In the genomic region with DNA sequence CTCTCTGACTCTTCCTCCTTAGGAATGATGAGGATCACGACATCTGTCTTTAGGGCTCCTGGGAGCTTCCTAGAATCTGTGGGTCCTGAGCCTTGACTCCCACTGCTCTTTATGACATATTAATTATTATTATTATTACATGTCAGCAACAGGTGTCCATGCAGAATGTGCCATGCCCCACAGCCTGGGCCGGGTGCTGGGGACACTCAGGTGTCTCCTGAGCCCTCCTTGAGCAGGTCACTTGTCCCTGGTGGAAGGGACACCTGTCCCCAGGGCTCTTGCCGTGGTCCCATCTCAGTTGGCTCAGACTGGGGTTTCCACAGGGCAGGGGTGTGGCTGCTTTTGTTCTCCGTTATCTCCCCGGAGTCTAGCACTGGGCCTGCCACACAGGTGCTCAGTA, we compare ENCODE assay signal across 15 cellular contexts. TPM values are rescaled to one million over a fixed set of nuclear protein-coding genes. Genes with fewer than 3 reads are reported as not detected.
A peak's percentile ranks its signal among the peaks of the same experiment; 100 is the strongest.
DNase-seq lines count a peak whose midpoint lies in the region; ATAC-seq and TF ChIP-seq lines count a peak whose summit lies in the region.
"Had no signal": no experiment of that assay in that cellular context is flagged by ENCODE, and none has a peak within 500 bp of the region (broad histone marks: within the 10 kb centered on the region; RNA-seq: fewer than 3 reads in every experiment).

No MANE protein-coding gene starts in this region.

- peak overlapping the region; percentile 60 for H3K4me3 Mint-ChIP-seq in neural progenitor cell
- H3K4me3 Mint-ChIP-seq: CD4-positive, CD25-positive, alpha-beta regulatory T cell; CD8-positive, alpha-beta T cell had no signal

- H3F3A ChIP-seq in GM23248 (ENCODE audit: insufficient read depth), result peaks cover 29% of the 10 kb centered on the region
- no peaks in the 10 kb centered on the region for H3F3A ChIP-seq in neural progenitor cell (ENCODE audit: low read depth)

- peaks cover 30% of the 10 kb centered on the region for H3K4me1 ChIP-seq in GM23248 (ENCODE audit: insufficient read depth)
- no peaks in the 10 kb centered on the region for H3K4me1 ChIP-seq in HEK293 (ENCODE audit: control insufficient read depth, insufficient read depth, low read length)
- H3K4me1 ChIP-seq in neural progenitor cell, result peaks cover under 1% of the 10 kb centered on the region
- peaks cover 25 to 43% of the 10 kb centered on the region in 2 donors for H3K4me1 ChIP-seq in thoracic aorta (ENCODE audit: control insufficient read depth in 1 of 2, low read depth in 2 of 2)
- no peaks in the 10 kb centered on the region for H3K4me1 ChIP-seq in BE2C
- H3K4me1 ChIP-seq: Caco-2 had no signal

- CTCF ChIA-PET in HEK293 (lab: Yijun Ruan, JAX), result interaction anchor here (0.6 to 1.4 kb wide), 5 partner anchors 9 to 75 kb away, joined by 3 to 4 read pairs (median 4); no protein-coding TSS in a partner anchor

- WGBS in GM23248 (ENCODE audit: low coverage in 1 of 2, low lambda C conversion rate in 2 of 2, missing lambda C conversion rate in 2 of 2), 2 experiments, result 89% methylated on average over 5 of the region's 5 CpGs

- no peaks in the 10 kb centered on the region for H3K36me3 Mint-ChIP-seq in neural progenitor cell
- H3K36me3 Mint-ChIP-seq: CD4-positive, CD25-positive, alpha-beta regulatory T cell; CD8-positive, alpha-beta T cell had no signal

- no peak for TF ChIP-seq CTCF in HEK293 (tag by site-specific recombination; IDR thresholded peaks at IDR 0.05)
- TF ChIP-seq CTCF in neural progenitor cell (IDR thresholded peaks at IDR 0.05), result no peak
- no peak for TF ChIP-seq CTCF in thoracic aorta (IDR thresholded peaks at IDR 0.05)
- TF ChIP-seq CTCF in BE2C (IDR thresholded peaks at IDR 0.05; ENCODE audit: low read depth, low read length), result no peak

- H3K27ac Mint-ChIP-seq in neural progenitor cell, result peak overlapping the region; percentile 66
- H3K27ac Mint-ChIP-seq: CD4-positive, CD25-positive, alpha-beta regulatory T cell; CD8-positive, alpha-beta T cell had no signal

- POLR2A ChIA-PET in HEK293 (lab: Yijun Ruan, JAX), result no interaction called here

- H3K4me2 ChIP-seq in GM23248 (ENCODE audit: unreplicated experiment), result no peak overlapping the region
- H3K4me2 ChIP-seq in neural progenitor cell, result no peak overlapping the region
- H3K4me2 ChIP-seq: BLaER1 had no signal

- H3K36me3 ChIP-seq in GM23248 (ENCODE audit: low read depth) (peaks cover 12% of the 10 kb centered on the region; the same call in 1 of the 2 replicates), HEK293 (ENCODE audit: control insufficient read depth in 2 of 2, insufficient read depth in 1 of 2, low read length in 2 of 2) (no peaks in the 10 kb centered on the region), neural progenitor cell (no peaks in the 10 kb centered on the region), thoracic aorta (peaks cover 13% of the 10 kb centered on the region), BE2C (no peaks in the 10 kb centered on the region)
- H3K36me3 ChIP-seq: BLaER1 had no signal

- peaks cover 77% of the 10 kb centered on the region for H3K79me2 ChIP-seq in GM23248 (ENCODE audit: insufficient read depth)
- no peaks in the 10 kb centered on the region for H3K79me2 ChIP-seq in neural progenitor cell (ENCODE audit: low read depth)

- no peak overlapping the region for H3K9ac ChIP-seq in GM23248
- no peak overlapping the region for H3K9ac ChIP-seq in neural progenitor cell
- H3K9ac ChIP-seq: BLaER1 had no signal

- H4K20me1 ChIP-seq in GM23248 (ENCODE audit: insufficient read depth), result no peaks in the 10 kb centered on the region
- no peaks in the 10 kb centered on the region for H4K20me1 ChIP-seq in neural progenitor cell (ENCODE audit: low read depth)
- H4K20me1 ChIP-seq: BLaER1 had no signal

- H3K9me3 Mint-ChIP-seq in neural progenitor cell, result no peaks in the 10 kb centered on the region
- H3K9me3 Mint-ChIP-seq: CD4-positive, CD25-positive, alpha-beta regulatory T cell; CD8-positive, alpha-beta T cell had no signal

- no peaks in the 10 kb centered on the region for H3K4me1 Mint-ChIP-seq in neural progenitor cell
- H3K4me1 Mint-ChIP-seq: CD4-positive, CD25-positive, alpha-beta regulatory T cell had no signal

- H3K27me3 ChIP-seq in GM23248 (replicated peaks; ENCODE audit: insufficient read depth) (no peaks in the 10 kb centered on the region), neural progenitor cell (no peaks in the 10 kb centered on the region), thoracic aorta (replicated peaks; ENCODE audit: insufficient read depth) (no peaks in the 10 kb centered on the region), BE2C (no peaks in the 10 kb centered on the region)

- H2AFZ ChIP-seq in GM23248, result no peak overlapping the region
- no peak overlapping the region for H2AFZ ChIP-seq in neural progenitor cell (replicated peaks)

- in situ Hi-C loops in GM23248 (cut with MboI), result no loop called here

- ATAC-seq in thoracic aorta (ENCODE audit: insufficient number of reproducible peaks, low FRiP score, low read depth) (no peak), HG03039 (IDR thresholded peaks at IDR 0.05; ENCODE audit: unreplicated experiment) (no peak)
- ATAC-seq: CD8-positive, alpha-beta T cell had no signal

- H3K9me3 ChIP-seq in GM23248 (ENCODE audit: low read depth) (no peaks in the 10 kb centered on the region), HEK293 (ENCODE audit: control insufficient read depth, insufficient read depth, low read depth, low read length) (no peaks in the 10 kb centered on the region), neural progenitor cell (ENCODE audit: low read depth) (no peaks in the 10 kb centered on the region), thoracic aorta (no peaks in the 10 kb centered on the region), BE2C (no peaks in the 10 kb centered on the region)
- H3K9me3 ChIP-seq: BLaER1, Caco-2 had no signal

- H3K9me2 ChIP-seq in GM23248 (ENCODE audit: insufficient read depth), result no peaks in the 10 kb centered on the region

- H3K27ac ChIP-seq in GM23248 (0 out of 2 replicates have a peak overlapping the region, but pooled peaks have one; percentile 10), HEK293 (ENCODE audit: extremely low read depth, low read depth, low read length) (no peak overlapping the region), neural progenitor cell (no peak overlapping the region), thoracic aorta (peak overlapping the region; percentile 20 to 57)
- H3K27ac ChIP-seq: BLaER1, C4-2B had no signal

- H3K4me3 ChIP-seq in GM23248, result no peak overlapping the region
- no peak overlapping the region for H3K4me3 ChIP-seq in HEK293 (ENCODE audit: low read depth, low read length)
- no peak overlapping the region for H3K4me3 ChIP-seq in neural progenitor cell
- H3K4me3 ChIP-seq in thoracic aorta, result no peak overlapping the region
- H3K4me3 ChIP-seq in BE2C (ENCODE audit: low read depth, low read length), result no peak overlapping the region
- H3K4me3 ChIP-seq: BLaER1 had no signal

- DNase-seq in GM23248, result no peak
- no peak for DNase-seq in neural progenitor cell (ENCODE audit: low spot score)
- DNase-seq in thoracic aorta (ENCODE audit: low spot score), result no peak
- no peak for DNase-seq in BE2C
- DNase-seq: Caco-2; CD4-positive, CD25-positive, alpha-beta regulatory T cell; CD8-positive, alpha-beta T cell; DMS153; DND-41; HCEC 1CT had no signal

- H3K27me3 Mint-ChIP-seq in neural progenitor cell (ENCODE audit: insufficient read depth, low read depth), result peaks cover 2% of the 10 kb centered on the region

TF ChIP-seq in HEK293, 187 proteins besides CTCF, POLR2A, EP300 and RAD21:
- TF ChIP-seq RBAK (tag by site-specific recombination; IDR thresholded peaks at IDR 0.05) (no peak), SCRT2 (tag by site-specific recombination; IDR thresholded peaks at IDR 0.05) (peak; percentile 89), SCRT1 (tag by site-specific recombination; IDR thresholded peaks at IDR 0.05; ENCODE audit: borderline replicate concordance) (peak; percentile 53; the same call in 1 of the 2 replicates), ZFP3 (tag by site-specific recombination; IDR thresholded peaks at IDR 0.05; ENCODE audit: low read depth) (no peak), ZNF707 (tag by site-specific recombination; IDR thresholded peaks at IDR 0.05) (no peak), ZNF510 (tag by site-specific recombination; IDR thresholded peaks at IDR 0.05; ENCODE audit: insufficient replicate concordance) (no peak), REPIN1 (tag by site-specific recombination; IDR thresholded peaks at IDR 0.05; ENCODE audit: low read depth) (no peak), ZNF626 (tag by site-specific recombination; IDR thresholded peaks at IDR 0.05) (no peak)
- TF ChIP-seq, protein P1, sequence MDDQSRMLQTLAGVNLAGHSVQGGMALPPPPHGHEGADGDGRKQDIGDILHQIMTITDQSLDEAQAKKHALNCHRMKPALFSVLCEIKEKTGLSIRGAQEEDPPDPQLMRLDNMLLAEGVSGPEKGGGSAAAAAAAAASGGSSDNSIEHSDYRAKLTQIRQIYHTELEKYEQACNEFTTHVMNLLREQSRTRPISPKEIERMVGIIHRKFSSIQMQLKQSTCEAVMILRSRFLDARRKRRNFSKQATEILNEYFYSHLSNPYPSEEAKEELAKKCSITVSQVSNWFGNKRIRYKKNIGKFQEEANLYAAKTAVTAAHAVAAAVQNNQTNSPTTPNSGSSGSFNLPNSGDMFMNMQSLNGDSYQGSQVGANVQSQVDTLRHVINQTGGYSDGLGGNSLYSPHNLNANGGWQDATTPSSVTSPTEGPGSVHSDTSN (CRISPR knock-in tag; IDR thresholded peaks at IDR 0.05), result no peak

RNA-seq across cellular contexts. Expression of a gene that starts 34.2 kb away (rescaled TPM):
- 8.3 and 12.6 TPM in 2 replicates for total RNA-seq in GM23248 (2014; rRNA removed; shearing (Covaris generic))
- polyA plus RNA-seq in GM23248 (2016; fragmentation: Nextera tagmentation; extraction: Ambion mirVana), result 22.0 and 22.4 TPM in 2 replicates
- total RNA-seq in neural progenitor cell (ENCODE audit: low replicate concordance), result 2.3 and 2.9 TPM in 2 replicates
- 1 to 10 TPM; 1.7 to 2.2 TPM for total RNA-seq in thoracic aorta
- polyA plus RNA-seq in BE2C (2012; ENCODE audit: insufficient read depth, insufficient read length, low read depth), result 1.4 TPM
- total RNA-seq: CD4-positive, CD25-positive, alpha-beta regulatory T cell had no signal

RNA-seq across cellular contexts. Expression of a gene that starts 53.2 kb away (rescaled TPM):
- 145 and 169 TPM in 2 replicates for total RNA-seq in GM23248 (2014; rRNA removed; shearing (Covaris generic))
- polyA plus RNA-seq in GM23248 (2016; fragmentation: Nextera tagmentation; extraction: Ambion mirVana), result 137 and 141 TPM in 2 replicates
- total RNA-seq in neural progenitor cell (ENCODE audit: low replicate concordance) (1.5 and 5.2 TPM in 2 replicates), thoracic aorta (10 to 100 TPM; 42.0 to 66.1 TPM)
- polyA plus RNA-seq in BE2C (2012; ENCODE audit: insufficient read depth, insufficient read length, low read depth), result not detected
- total RNA-seq: A172; Caco-2; CD4-positive, CD25-positive, alpha-beta regulatory T cell; CD8-positive, alpha-beta T cell had no signal
- polyA plus RNA-seq: CD4-positive, CD25-positive, alpha-beta regulatory T cell had no signal

Comparison
In these comparisons a context has a peak if more than half of its experiments do, and no peak if none do; other contexts are left out.
1. H3K27ac ChIP-seq: peak in GM23248 (single experiment) and thoracic aorta (2 of 2); none in HEK293 (single experiment) and neural progenitor cell (single experiment).